10 cellular contexts compared by ENCODE assay signal in the genomic region with DNA sequence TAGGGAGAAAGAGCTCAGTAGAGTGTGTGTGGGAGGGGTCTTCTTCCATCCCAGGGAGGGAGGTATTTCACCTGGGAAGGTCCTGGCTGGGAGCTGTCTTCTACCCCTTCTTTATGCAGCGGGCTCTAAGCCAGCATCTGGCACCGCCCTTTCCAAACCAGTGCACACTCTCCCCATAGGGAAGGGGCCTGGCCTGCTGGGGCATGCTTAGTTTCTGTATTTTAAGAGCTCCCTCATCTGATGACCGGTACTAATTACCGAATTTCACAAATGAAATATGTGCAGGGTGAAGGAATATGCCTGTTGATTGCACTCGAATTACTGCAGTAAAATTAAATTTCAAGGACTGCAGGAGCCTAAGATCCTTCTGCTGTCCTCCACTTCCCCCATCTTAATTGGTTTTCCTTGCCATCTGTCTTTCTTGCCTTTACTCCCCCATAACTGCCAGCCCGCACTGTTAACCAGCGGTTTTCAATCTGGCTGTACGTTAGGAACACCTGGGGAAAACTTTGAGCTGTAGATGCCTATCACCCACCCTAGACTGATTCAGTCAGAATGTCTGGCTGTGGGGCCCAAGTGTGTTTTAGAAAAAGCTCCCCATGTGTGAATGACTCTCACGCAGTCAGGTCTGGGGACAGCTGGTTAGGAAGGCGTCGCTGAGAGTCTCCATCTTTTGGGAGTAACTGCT. TPM values are rescaled to one million over a fixed set of nuclear protein-coding genes. Genes with fewer than 3 reads are reported as not detected.
DNase-seq lines count a peak whose midpoint lies in the region; TF ChIP-seq lines count a peak whose summit lies in the region.
"Had no signal": no experiment of that assay in that cellular context is flagged by ENCODE, and none has a peak within 500 bp of the region (broad histone marks: within the 10 kb centered on the region; RNA-seq: fewer than 3 reads in every experiment).

No MANE protein-coding gene starts in this region.

- DNase-seq in DMS 273 treated with DMSO at 0.1 percent for 48 hours (lab: John Stamatoyannopoulos, UW) (peak; percentile 97), ascending aorta (ENCODE audit: low spot score in 2 of 2) (no peak), COLO829 (ENCODE audit: low spot score) (no peak), SHP77 (lab: John Stamatoyannopoulos, UW) (no peak), NCI-H1436 treated with DMSO at 0.1 percent for 48 hours (lab: John Stamatoyannopoulos, UW) (no peak), midbrain (lab: John Stamatoyannopoulos, UW) (no peak)
- DNase-seq in Jurkat, Clone E6-1 (ENCODE audit: low read depth, low spot score): peak; percentile 99
- DNase-seq: islet precursor cell had no signal

- peaks cover 25% of the 10 kb centered on the region for H3K36me3 Mint-ChIP-seq in nephron (ENCODE audit: low read depth)

- H3K27me3 ChIP-seq in ascending aorta: no peaks in the 10 kb centered on the region
- H3K27me3 ChIP-seq: tibial nerve had no signal

- H3K4me1 ChIP-seq in ascending aorta: peaks cover 29 to 74% of the 10 kb centered on the region in 2 donors

- peak overlapping the region; percentile 38 for H3K4me3 ChIP-seq in Jurkat, Clone E6-1 (ENCODE audit: low read length)
- H3K4me3 ChIP-seq in ascending aorta: peak overlapping the region in 1 of 2 donors; percentile 11
- H3K4me3 ChIP-seq: tibial nerve had no signal

- intact Hi-C loops in ascending aorta (cut with DNase I): no loop called here

- H3K9me3 ChIP-seq in ascending aorta: no peaks in the 10 kb centered on the region
- H3K9me3 ChIP-seq: tibial nerve had no signal

- TF ChIP-seq CTCF in ascending aorta (IDR thresholded peaks at IDR 0.05) (no peak), nephron (IDR thresholded peaks at IDR 0.05; ENCODE audit: unreplicated experiment in 3 of 3) (no peak)

- H3K4me3 Mint-ChIP-seq in nephron: no peak overlapping the region

- H3K27me3 Mint-ChIP-seq in nephron (ENCODE audit: low read depth): peaks cover 14% of the 10 kb centered on the region

- H3K27ac ChIP-seq in ascending aorta: peak overlapping the region; percentile 92 to 95

- peaks cover 4% of the 10 kb centered on the region for H3K9me3 Mint-ChIP-seq in nephron

- peaks cover 54% of the 10 kb centered on the region for H3K4me1 Mint-ChIP-seq in nephron

- peak overlapping the region; percentile 29 to 71 (median 66) for H3K27ac Mint-ChIP-seq in nephron

- H3K36me3 ChIP-seq in ascending aorta: no peaks in the 10 kb centered on the region
- H3K36me3 ChIP-seq: tibial nerve had no signal

RNA-seq across cellular contexts. Expression of gene GALNT2, which starts 20.1 kb away (rescaled TPM):
- 60.8 TPM for polyA plus RNA-seq in Jurkat, Clone E6-1 (2012; ENCODE audit: insufficient read depth, insufficient read length)
- 129 TPM for total RNA-seq in ascending aorta

Comparison
In these comparisons a context has a peak if more than half of its experiments do, and no peak if none do; other contexts are left out.
1. DNase-seq: peak in DMS 273 treated with DMSO at 0.1 percent for 48 hours (single experiment) and Jurkat, Clone E6-1 (single experiment); none in ascending aorta (0 of 2), COLO829 (single experiment), SHP77 (0 of 2), NCI-H1436 treated with DMSO at 0.1 percent for 48 hours (single experiment) and midbrain (single experiment).